Comparison of ENCODE assay signal across 8 cellular contexts in genomic region chr5:150436141-150436680, GRCh38. TPM values are rescaled to one million over a fixed set of nuclear protein-coding genes. Genes with fewer than 3 reads are reported as not detected.
A peak's percentile ranks its signal among the peaks of the same experiment; 100 is the strongest.
DNase-seq lines count a peak whose midpoint lies in the region; ATAC-seq and TF ChIP-seq lines count a peak whose summit lies in the region.

No MANE protein-coding gene starts in this region.

- H3K27me3 Mint-ChIP-seq in natural killer cell treated with Interleukin-12 subunit alpha and Interleukin-12 subunit beta and Interleukin-15 and Interleukin-18, amount 100 ng/mL, for 72 hours = no peaks in the 10 kb centered on the region
- no peaks in the 10 kb centered on the region for H3K27me3 Mint-ChIP-seq in stimulated activated naive B cell treated with anti-CD40 and anti-IgM and Interleukin-4, amounts not matched to agents 10 μg/mL and 1 μg/mL and 100 μg/mL, for 72 hours

- peak; percentile 95 for TF ChIP-seq RAD21 in Ishikawa (IDR thresholded peaks at IDR 0.05; ENCODE audit: low read depth)

- peak overlapping the region; percentile 10 to 36 for H3K27ac Mint-ChIP-seq in natural killer cell treated with Interleukin-12 subunit alpha and Interleukin-12 subunit beta and Interleukin-15 and Interleukin-18, amount 100 ng/mL, for 72 hours
- H3K27ac Mint-ChIP-seq in stimulated activated naive B cell treated with anti-CD40 and anti-IgM and Interleukin-4, amounts not matched to agents 10 μg/mL and 1 μg/mL and 100 μg/mL, for 72 hours = peak overlapping the region; percentile 96

- peak overlapping the region; percentile 28 for H3K4me3 Mint-ChIP-seq in natural killer cell treated with Interleukin-12 subunit alpha and Interleukin-12 subunit beta and Interleukin-15 and Interleukin-18, amount 100 ng/mL, for 72 hours
- peak overlapping the region; percentile 51 to 76 for H3K4me3 Mint-ChIP-seq in stimulated activated naive B cell treated with anti-CD40 and anti-IgM and Interleukin-4, amounts not matched to agents 10 μg/mL and 1 μg/mL and 100 μg/mL, for 72 hours

- H3K4me1 Mint-ChIP-seq in natural killer cell treated with Interleukin-12 subunit alpha and Interleukin-12 subunit beta and Interleukin-15 and Interleukin-18, amount 100 ng/mL, for 72 hours (ENCODE audit: low read depth in 2 of 2) = peaks cover 8 to 12% of the 10 kb centered on the region in 2 donors
- H3K4me1 Mint-ChIP-seq in stimulated activated naive B cell treated with anti-CD40 and anti-IgM and Interleukin-4, amounts not matched to agents 10 μg/mL and 1 μg/mL and 100 μg/mL, for 72 hours = peaks cover 13 to 33% of the 10 kb centered on the region in 2 donors

- H3K36me3 Mint-ChIP-seq in natural killer cell treated with Interleukin-12 subunit alpha and Interleukin-12 subunit beta and Interleukin-15 and Interleukin-18, amount 100 ng/mL, for 72 hours = no peaks in the 10 kb centered on the region
- H3K36me3 Mint-ChIP-seq in stimulated activated naive B cell treated with anti-CD40 and anti-IgM and Interleukin-4, amounts not matched to agents 10 μg/mL and 1 μg/mL and 100 μg/mL, for 72 hours = peaks cover 4 to 8% of the 10 kb centered on the region in 2 donors

- H3K9me3 Mint-ChIP-seq in natural killer cell treated with Interleukin-12 subunit alpha and Interleukin-12 subunit beta and Interleukin-15 and Interleukin-18, amount 100 ng/mL, for 72 hours = no peaks in the 10 kb centered on the region
- no peaks in the 10 kb centered on the region for H3K9me3 Mint-ChIP-seq in stimulated activated naive B cell treated with anti-CD40 and anti-IgM and Interleukin-4, amounts not matched to agents 10 μg/mL and 1 μg/mL and 100 μg/mL, for 72 hours

- ATAC-seq in GM21619 (IDR thresholded peaks at IDR 0.05; ENCODE audit: unreplicated experiment) = peak; percentile 97
- peak; percentile 86 for ATAC-seq in esophagus mucosa
- ATAC-seq in natural killer cell treated with Interleukin-12 subunit alpha and Interleukin-12 subunit beta and Interleukin-15 and Interleukin-18, amount 100 ng/mL, for 72 hours = peak; percentile 88 to 95
- peak; percentile 95 for ATAC-seq in stimulated activated naive B cell treated with anti-CD40 and anti-IgM and Interleukin-4, amounts not matched to agents 10 μg/mL and 1 μg/mL and 100 μg/mL, for 72 hours (replicated peaks)

- TF ChIP-seq EP300 in Ishikawa (IDR thresholded peaks at IDR 0.05; ENCODE audit: borderline replicate concordance) = no peak

- DNase-seq in DMS53 (lab: John Stamatoyannopoulos, UW) (peak; percentile 94), OCI-M1 (lab: John Stamatoyannopoulos, UW) (peak; percentile 88)
- peak; percentile 96 for DNase-seq in activated CD8-positive, alpha-beta memory T cell treated with anti-CD3 and anti-CD28 coated beads, Interleukin-2, amount 50 U/mL, for 48 hours
- peak; percentile 89 for DNase-seq in natural killer cell treated with Interleukin-12 subunit alpha and Interleukin-12 subunit beta and Interleukin-15 and Interleukin-18, amount 100 ng/mL, for 72 hours (ENCODE audit: low spot score)
- peak; percentile 88 for DNase-seq in stimulated activated naive B cell treated with anti-CD40 and anti-IgM and Interleukin-4, amounts not matched to agents 10 μg/mL and 1 μg/mL and 100 μg/mL, for 72 hours

TF ChIP-seq in Ishikawa, 13 proteins besides CTCF, POLR2A, EP300 and RAD21:
- TF ChIP-seq, protein P1, sequence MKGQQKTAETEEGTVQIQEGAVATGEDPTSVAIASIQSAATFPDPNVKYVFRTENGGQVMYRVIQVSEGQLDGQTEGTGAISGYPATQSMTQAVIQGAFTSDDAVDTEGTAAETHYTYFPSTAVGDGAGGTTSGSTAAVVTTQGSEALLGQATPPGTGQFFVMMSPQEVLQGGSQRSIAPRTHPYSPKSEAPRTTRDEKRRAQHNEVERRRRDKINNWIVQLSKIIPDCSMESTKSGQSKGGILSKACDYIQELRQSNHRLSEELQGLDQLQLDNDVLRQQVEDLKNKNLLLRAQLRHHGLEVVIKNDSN (IDR thresholded peaks at IDR 0.05) = no peak
- TF ChIP-seq CREB1 (IDR thresholded peaks at IDR 0.05; ENCODE audit: low read depth) (no peak), TAF1 (IDR thresholded peaks at IDR 0.05; ENCODE audit: low read depth) (no peak), FOXM1 (IDR thresholded peaks at IDR 0.05; ENCODE audit: borderline replicate concordance, low read depth) (no peak), EGR1 (IDR thresholded peaks at IDR 0.05) (no peak), ZBTB7A (IDR thresholded peaks at IDR 0.05; ENCODE audit: low read depth) (no peak), NFIC (IDR thresholded peaks at IDR 0.05) (no peak), REST (IDR thresholded peaks at IDR 0.05; ENCODE audit: low read depth) (no peak), CEBPB (IDR thresholded peaks at IDR 0.05) (peak; percentile 26; the same call in 1 of the 2 replicates), TCF12 (IDR thresholded peaks at IDR 0.05; ENCODE audit: low read depth) (no peak), MAX (IDR thresholded peaks at IDR 0.05) (peak; percentile 82), YY1 (IDR thresholded peaks at IDR 0.05; ENCODE audit: low read depth) (0 out of 2 replicates have a peak, but pooled peaks have one; percentile 27), TEAD4 (IDR thresholded peaks at IDR 0.05) (no peak)

RNA-seq across cellular contexts. Expression of gene RPS14, which starts 13.3 kb away (rescaled TPM):
- 1,847 TPM for total RNA-seq in esophagus mucosa
- 1,000 to 10,000 TPM; 1,429 to 1,580 TPM for total RNA-seq in natural killer cell treated with Interleukin-12 subunit alpha and Interleukin-12 subunit beta and Interleukin-15 and Interleukin-18, amount 100 ng/mL, for 72 hours

RNA-seq across cellular contexts. Expression of gene CD74, which starts 23.5 kb away (rescaled TPM):
- 125 TPM for total RNA-seq in esophagus mucosa
- 100 to 1,000 TPM; 767 to 771 TPM for total RNA-seq in natural killer cell treated with Interleukin-12 subunit alpha and Interleukin-12 subunit beta and Interleukin-15 and Interleukin-18, amount 100 ng/mL, for 72 hours

Comparison
In these comparisons a context has a peak if more than half of its experiments do, and no peak if none do; other contexts are left out.
1. Peak in every context shown above with its lines: DNase-seq and ATAC-seq.